Comparison of ENCODE assay signal across 8 cellular contexts in the genomic region with DNA sequence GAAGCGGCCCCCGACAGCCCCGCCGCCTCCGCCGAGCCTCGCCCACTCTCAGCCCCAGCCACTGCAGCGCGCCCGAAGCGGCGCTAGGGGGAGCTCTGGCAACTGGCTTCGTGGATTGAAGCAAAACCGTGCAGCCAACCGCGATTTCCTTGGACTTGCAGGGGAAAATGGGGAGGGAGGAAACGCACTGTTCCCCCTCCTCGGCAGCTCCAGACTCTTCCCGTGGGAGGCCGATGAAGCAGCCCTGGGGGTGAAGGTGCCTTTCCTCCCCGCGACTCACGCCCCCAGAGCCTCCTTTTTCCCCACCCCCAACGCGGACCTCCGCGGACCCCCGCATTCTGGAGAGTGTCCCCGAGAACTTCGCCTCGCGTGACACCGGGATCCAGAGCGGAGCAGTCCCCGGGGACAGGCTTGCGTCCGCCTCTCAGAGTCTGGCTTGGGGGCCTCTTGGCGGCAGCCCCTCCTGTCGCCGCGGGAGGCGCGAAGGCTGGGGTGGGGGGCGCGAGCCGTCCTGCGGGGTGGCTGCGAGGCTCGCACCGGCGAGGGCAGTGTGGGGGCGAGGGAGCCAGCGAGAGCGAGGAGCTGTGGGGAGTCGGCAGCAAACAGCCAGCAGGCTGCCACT.
DNase-seq lines count a peak whose midpoint lies in the region; ATAC-seq and TF ChIP-seq lines count a peak whose summit lies in the region.

No MANE protein-coding gene starts in this region.

- peaks cover 9% of the 10 kb centered on the region for H3K4me1 Mint-ChIP-seq in activated naive CD4-positive, alpha-beta T cell treated with anti-CD3 and anti-CD28 coated beads, Interleukin-2, amount 50 U/mL, for 24 hours

- H3K9me2 ChIP-seq in MM.1S (replicated peaks; ENCODE audit: insufficient read depth, low read length) = no peaks in the 10 kb centered on the region

- peak; percentile 99 for TF ChIP-seq CTCF in DND-41 (IDR thresholded peaks at IDR 0.05; ENCODE audit: borderline replicate concordance, extremely low read depth, low read length, poor library complexity, severe bottlenecking)
- peak; percentile 96 for TF ChIP-seq CTCF in MM.1S (IDR thresholded peaks at IDR 0.05; ENCODE audit: low read length)

- 0 out of 2 replicates have a peak, but pooled peaks cover 5% of the 10 kb centered on the region for H4K20me1 ChIP-seq in DND-41 (ENCODE audit: insufficient read depth, low read length)
- no peaks in the 10 kb centered on the region for H4K20me1 ChIP-seq in MM.1S (ENCODE audit: insufficient read depth, low read length)

- H3K27ac ChIP-seq in DND-41 (ENCODE audit: low read length) (peak overlapping the region; percentile 49), MM.1S (ENCODE audit: low read length) (peak overlapping the region; percentile 72; the same call in 1 of the 2 replicates), SK-N-MC (peak overlapping the region; percentile 88), substantia nigra (ENCODE audit: low read depth, low read length, poor library complexity, severe bottlenecking) (peak overlapping the region; percentile 89)

- H3K4me3 ChIP-seq in DND-41 (ENCODE audit: low read depth in 1 of 2, low read length in 2 of 2) (peak overlapping the region; percentile 31 to 80; a peak in 3 of 4 replicates), MM.1S (ENCODE audit: low read length) (peak overlapping the region; percentile 86), SK-N-MC (peak overlapping the region; percentile 89)

- no peaks in the 10 kb centered on the region for H3K36me3 Mint-ChIP-seq in activated naive CD4-positive, alpha-beta T cell treated with anti-CD3 and anti-CD28 coated beads, Interleukin-2, amount 50 U/mL, for 24 hours

- H3K4me2 ChIP-seq in DND-41 (ENCODE audit: insufficient read depth, low read length) = peak overlapping the region; percentile 90
- H3K4me2 ChIP-seq in MM.1S (ENCODE audit: low read depth, low read length) = peak overlapping the region; percentile 100

- H3K9me3 Mint-ChIP-seq in activated naive CD4-positive, alpha-beta T cell treated with anti-CD3 and anti-CD28 coated beads, Interleukin-2, amount 50 U/mL, for 24 hours = no peaks in the 10 kb centered on the region

- H3K36me3 ChIP-seq in DND-41 (ENCODE audit: insufficient read depth, low read length) (no peaks in the 10 kb centered on the region), MM.1S (replicated peaks; ENCODE audit: insufficient read depth, low read length) (no peaks in the 10 kb centered on the region), SK-N-MC (ENCODE audit: insufficient read depth, low read length) (no peaks in the 10 kb centered on the region)

- H3F3A ChIP-seq in MM.1S (ENCODE audit: insufficient read depth, low read length) = peaks cover 27% of the 10 kb centered on the region

- peak; percentile 82 for DNase-seq in DND-41
- DNase-seq in MM.1S = peak; percentile 76
- peak; percentile 80 for DNase-seq in SK-N-MC (ENCODE audit: low read depth, low spot score)
- peak; percentile 86 for DNase-seq in globus pallidus (ENCODE audit: low spot score)
- peak in 54 of 56 donors; percentile 19 to 92 (median 72) for DNase-seq in nucleus accumbens (lab: John Stamatoyannopoulos, UW)
- peak in 48 of 49 donors; percentile 20 to 87 (median 76) for DNase-seq in substantia nigra (lab: John Stamatoyannopoulos, UW)

- H3K9ac ChIP-seq in DND-41 (ENCODE audit: low read depth, low read length) = peak overlapping the region; percentile 65
- peak overlapping the region; percentile 65 for H3K9ac ChIP-seq in MM.1S (ENCODE audit: low read length)
- peak overlapping the region; percentile 81 for H3K9ac ChIP-seq in SK-N-MC (ENCODE audit: insufficient read length)

- H3K9me3 ChIP-seq in DND-41 (ENCODE audit: insufficient read depth, low read length, severe bottlenecking) = no peaks in the 10 kb centered on the region
- H3K9me3 ChIP-seq in MM.1S (replicated peaks; ENCODE audit: insufficient read depth, low read length) = no peaks in the 10 kb centered on the region
- H3K9me3 ChIP-seq in SK-N-MC (ENCODE audit: low read depth, low read length) = no peaks in the 10 kb centered on the region

- peaks cover 53% of the 10 kb centered on the region for H3K27me3 ChIP-seq in DND-41 (ENCODE audit: insufficient read depth, low read length, poor library complexity)
- peaks cover 22% of the 10 kb centered on the region for H3K27me3 ChIP-seq in MM.1S (replicated peaks; ENCODE audit: insufficient read depth, low read length)

- peak overlapping the region; percentile 81 for H3K4me3 Mint-ChIP-seq in activated naive CD4-positive, alpha-beta T cell treated with anti-CD3 and anti-CD28 coated beads, Interleukin-2, amount 50 U/mL, for 24 hours

- H2AFZ ChIP-seq in DND-41 (ENCODE audit: low read depth, low read length) = peak overlapping the region; percentile 73
- H2AFZ ChIP-seq in MM.1S (ENCODE audit: low read length) = peak overlapping the region; percentile 98

- peaks cover 2% of the 10 kb centered on the region for H3K27me3 Mint-ChIP-seq in activated naive CD4-positive, alpha-beta T cell treated with anti-CD3 and anti-CD28 coated beads, Interleukin-2, amount 50 U/mL, for 24 hours

- H3K4me1 ChIP-seq in DND-41 (ENCODE audit: insufficient read depth, low read length) (peaks cover 52% of the 10 kb centered on the region), MM.1S (ENCODE audit: low read length) (peaks cover 13% of the 10 kb centered on the region; the same call in 1 of the 2 replicates)

- ATAC-seq in DND-41 (ENCODE audit: insufficient read depth, low read depth) (peak; percentile 52), HG03442 (IDR thresholded peaks at IDR 0.05; ENCODE audit: unreplicated experiment) (no peak)

- H3K79me2 ChIP-seq in DND-41 (ENCODE audit: insufficient read depth, low read length) (no peaks in the 10 kb centered on the region), MM.1S (ENCODE audit: low read length) (peaks cover 6% of the 10 kb centered on the region; the same call in 1 of the 2 replicates)

- H3K27ac Mint-ChIP-seq in activated naive CD4-positive, alpha-beta T cell treated with anti-CD3 and anti-CD28 coated beads, Interleukin-2, amount 50 U/mL, for 24 hours = no peak overlapping the region
